Comparison of ENCODE assay signal across 8 cellular contexts in genomic region chr17:42248351-42249179, GRCh38. TPM values are rescaled to one million over a fixed set of nuclear protein-coding genes. Genes with fewer than 3 reads are reported as not detected.
DNase-seq lines count a peak whose midpoint lies in the region.

No MANE protein-coding gene starts in this region.

- peaks cover 23 to 52% (median 31%) of the 10 kb centered on the region in 3 donors for H3K4me1 Mint-ChIP-seq in IgD-negative memory B cell
- peaks cover 55% of the 10 kb centered on the region for H3K4me1 Mint-ChIP-seq in T-helper 1 cell treated with Interleukin-12 subunit alpha and Interleukin-12 subunit beta and Interleukin-4 antibody, amounts not matched to agents 30 μg/mL and 1 μg/mL, for 36 hours (ENCODE audit: low read depth)

- peak overlapping the region; percentile 39 for H3K9ac ChIP-seq in skeletal muscle satellite cell (ENCODE audit: low read depth, low read length)

- peak overlapping the region; percentile 72 for H3K4me2 ChIP-seq in skeletal muscle satellite cell (ENCODE audit: low read length)

- H3K9me3 ChIP-seq in skeletal muscle satellite cell (replicated peaks; ENCODE audit: low read length) = no peaks in the 10 kb centered on the region

- H3K4me3 ChIP-seq in skeletal muscle satellite cell (ENCODE audit: low read length) = peak overlapping the region; percentile 61

- H3K27ac Mint-ChIP-seq in IgD-negative memory B cell = peak overlapping the region; percentile 75 to 99 (median 95)
- peak overlapping the region; percentile 99 for H3K27ac Mint-ChIP-seq in T-helper 1 cell treated with Interleukin-12 subunit alpha and Interleukin-12 subunit beta and Interleukin-4 antibody, amounts not matched to agents 30 μg/mL and 1 μg/mL, for 36 hours

- no peaks in the 10 kb centered on the region for H3K9me3 Mint-ChIP-seq in IgD-negative memory B cell
- H3K9me3 Mint-ChIP-seq in T-helper 1 cell treated with Interleukin-12 subunit alpha and Interleukin-12 subunit beta and Interleukin-4 antibody, amounts not matched to agents 30 μg/mL and 1 μg/mL, for 36 hours = no peaks in the 10 kb centered on the region

- H3K36me3 Mint-ChIP-seq in IgD-negative memory B cell = no peaks in the 10 kb centered on the region
- H3K36me3 Mint-ChIP-seq in T-helper 1 cell treated with Interleukin-12 subunit alpha and Interleukin-12 subunit beta and Interleukin-4 antibody, amounts not matched to agents 30 μg/mL and 1 μg/mL, for 36 hours (ENCODE audit: low read depth) = peaks cover 14% of the 10 kb centered on the region

- peak overlapping the region; percentile 75 to 91 (median 90) for H3K4me3 Mint-ChIP-seq in IgD-negative memory B cell
- peak overlapping the region; percentile 91 for H3K4me3 Mint-ChIP-seq in T-helper 1 cell treated with Interleukin-12 subunit alpha and Interleukin-12 subunit beta and Interleukin-4 antibody, amounts not matched to agents 30 μg/mL and 1 μg/mL, for 36 hours

- DNase-seq in AML-193 (lab: John Stamatoyannopoulos, UW) (peak; percentile 99 to 100), GM19238 (ENCODE audit: insufficient read length, low spot score) (peak; percentile 42), amygdala (lab: John Stamatoyannopoulos, UW) (peak in 55 of 56 donors; percentile 7 to 89 (median 72)), hepatic stellate cell (ENCODE audit: low spot score) (peak; percentile 71), 8988T (no peak)

- peaks cover 25% of the 10 kb centered on the region for H3K4me1 ChIP-seq in skeletal muscle satellite cell (ENCODE audit: control insufficient read depth, insufficient read depth, low read length)

- no peaks in the 10 kb centered on the region for H3K27me3 Mint-ChIP-seq in IgD-negative memory B cell
- H3K27me3 Mint-ChIP-seq in T-helper 1 cell treated with Interleukin-12 subunit alpha and Interleukin-12 subunit beta and Interleukin-4 antibody, amounts not matched to agents 30 μg/mL and 1 μg/mL, for 36 hours (ENCODE audit: low read depth) = no peaks in the 10 kb centered on the region

- H3K27me3 ChIP-seq in skeletal muscle satellite cell (ENCODE audit: control insufficient read depth, insufficient read depth, low read length) = no peaks in the 10 kb centered on the region

- no peaks in the 10 kb centered on the region for H3K36me3 ChIP-seq in skeletal muscle satellite cell (ENCODE audit: insufficient read depth, low read length)

RNA-seq across cellular contexts. Expression of gene STAT5B, which starts 27.6 kb away (rescaled TPM):
- polyA plus RNA-seq in IgD-negative memory B cell = 60.4 TPM
- 15.2 and 19.0 TPM in 2 replicates for total RNA-seq in skeletal muscle satellite cell (2012; rRNA removed)

RNA-seq across cellular contexts. Expression of gene STAT5A, which starts 39.7 kb away (rescaled TPM):
- 63.0 TPM for polyA plus RNA-seq in IgD-negative memory B cell
- 4.6 and 4.8 TPM in 2 replicates for total RNA-seq in skeletal muscle satellite cell (2012; rRNA removed)

RNA-seq across cellular contexts. Expression of gene GHDC, which starts 54.3 kb away (rescaled TPM):
- polyA plus RNA-seq in IgD-negative memory B cell = 24.3 TPM
- 8.4 and 12.9 TPM in 2 replicates for total RNA-seq in skeletal muscle satellite cell (2012; rRNA removed)
